ENCODE assay signal across 8 cellular contexts in the genomic region with DNA sequence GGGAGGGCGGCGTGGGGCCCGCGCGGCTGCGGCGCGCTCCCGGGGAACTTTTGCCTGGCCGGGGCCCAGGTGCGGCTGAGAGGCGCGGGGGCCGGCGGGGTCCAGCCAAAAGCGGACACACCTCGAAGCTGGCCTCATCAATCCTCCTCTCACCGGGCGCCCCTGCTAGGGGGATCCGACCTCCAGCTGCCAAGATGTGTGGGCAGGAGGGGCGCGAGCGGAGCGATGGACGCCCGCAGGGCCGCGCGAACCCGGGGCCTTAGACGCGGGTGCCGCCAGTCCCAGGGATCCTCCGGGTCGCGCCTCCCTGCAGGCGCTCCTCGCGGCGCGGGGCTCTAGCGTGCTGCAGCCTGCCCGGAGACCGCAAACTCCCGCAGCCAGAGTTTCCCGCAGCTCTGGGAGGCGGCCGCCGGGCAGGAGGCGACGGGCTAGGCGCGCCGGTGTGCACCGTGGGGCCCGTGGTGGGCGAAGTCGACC. TPM values are rescaled to one million over a fixed set of nuclear protein-coding genes. Genes with fewer than 3 reads are reported as not detected.
DNase-seq lines count a peak whose midpoint lies in the region; ATAC-seq and TF ChIP-seq lines count a peak whose summit lies in the region.

No MANE protein-coding gene starts in this region.

- peak overlapping the region; percentile 49 for H3K27ac Mint-ChIP-seq in CD4-positive, alpha-beta T cell
- H3K27ac Mint-ChIP-seq in nephron progenitor cell: no peak overlapping the region

- H3K27me3 Mint-ChIP-seq in CD4-positive, alpha-beta T cell: peaks cover 20% of the 10 kb centered on the region
- H3K27me3 Mint-ChIP-seq in nephron progenitor cell (ENCODE audit: low read depth, poor library complexity): peaks cover 68% of the 10 kb centered on the region

- H2AFZ ChIP-seq in mammary epithelial cell (ENCODE audit: low read depth, low read length): no peak overlapping the region

- POLR2A ChIA-PET in CD4-positive, alpha-beta T cell (lab: Charles Lee): interaction anchor here (0.8 to 4.5 kb wide), 7 partner anchors 10 to 94 kb away, joined by 3 to 42 read pairs (median 4); no protein-coding TSS in a partner anchor

- dilution Hi-C loops in mammary epithelial cell (cut with HindIII; ENCODE audit: low sequenced_read_pairs): loop anchor here (5.0 kb wide), 1 partner anchor 91 kb away; no protein-coding TSS in a partner anchor

- H3K36me3 Mint-ChIP-seq in CD4-positive, alpha-beta T cell (ENCODE audit: low read depth): no peaks in the 10 kb centered on the region
- H3K36me3 Mint-ChIP-seq in nephron progenitor cell (ENCODE audit: low read depth): no peaks in the 10 kb centered on the region

- DNase-seq in CD4-positive, alpha-beta T cell: peak in 1 of 10 experiments; percentile 11
- DNase-seq in mammary epithelial cell: no peak
- DNase-seq in nephron progenitor cell: peak; percentile 45
- no peak for DNase-seq in OCI-M1 (lab: John Stamatoyannopoulos, UW)
- no peak for DNase-seq in midbrain (lab: John Stamatoyannopoulos, UW)

- H3K79me2 ChIP-seq in mammary epithelial cell (ENCODE audit: insufficient read depth, low read length): no peaks in the 10 kb centered on the region

- H3K4me3 ChIP-seq in HUES64 (ENCODE audit: low read length) (peak overlapping the region; percentile 99), mammary epithelial cell (replicated peaks in 1 of 3; ENCODE audit: insufficient read depth in 1 of 3, low read depth in 2 of 3, low read length in 3 of 3) (peak overlapping the region in 2 of 3 experiments; percentile 50 to 66)

- CTCF ChIA-PET in CD4-positive, alpha-beta T cell (lab: Charles Lee): interaction anchor here (2.4 to 4.5 kb wide), 3 partner anchors 9 to 28 kb away, joined by 8 to 26 read pairs (median 14); no protein-coding TSS in a partner anchor
- CTCF ChIA-PET in mammary epithelial cell (lab: Charles Lee; ENCODE audit: low non-redundant PET): no interaction called here

- under 1% methylated on average over 58 of the region's 58 CpGs for WGBS in HUES64
- 2% methylated on average over 16 of the region's 58 CpGs for WGBS in mammary epithelial cell (ENCODE audit: low coverage, missing lambda C conversion rate)

- no peak for ATAC-seq in CD4-positive, alpha-beta T cell (ENCODE audit: poor library complexity)
- ATAC-seq in HG03378 (IDR thresholded peaks at IDR 0.05; ENCODE audit: unreplicated experiment) (no peak), HG02884 (IDR thresholded peaks at IDR 0.05; ENCODE audit: unreplicated experiment) (no peak)

- H3K36me3 ChIP-seq in HUES64 (ENCODE audit: insufficient read depth, low read length) (no peaks in the 10 kb centered on the region), mammary epithelial cell (ENCODE audit: insufficient read depth, low read length) (no peaks in the 10 kb centered on the region)

- intact Hi-C loops in CD4-positive, alpha-beta T cell (cut with DNase I, micrococcal nuclease): loop anchor here (5.0 to 10.0 kb wide), 2 partner anchors 266 to 269 kb away; a partner anchor contains a TSS
- intact Hi-C loops in mammary epithelial cell (cut with micrococcal nuclease): loop anchor here (2.0 kb wide), 1 partner anchor 79 kb away; no protein-coding TSS in a partner anchor

- no peak overlapping the region for H3K4me3 Mint-ChIP-seq in CD4-positive, alpha-beta T cell
- no peak overlapping the region for H3K4me3 Mint-ChIP-seq in nephron progenitor cell

- no TSS peak for BruUV-seq in mammary epithelial cell (replicated peaks; lab: Mats Ljungman, UMichigan)

- peaks cover 16% of the 10 kb centered on the region for H3K27me3 ChIP-seq in CD4-positive, alpha-beta T cell (ENCODE audit: control insufficient read depth, insufficient read depth, low read length)
- H3K27me3 ChIP-seq in HUES64 (ENCODE audit: insufficient read depth, low read length) (peaks cover 38% of the 10 kb centered on the region), mammary epithelial cell (ENCODE audit: insufficient read depth, low read length) (peaks cover 13% of the 10 kb centered on the region)

- peak overlapping the region; percentile 83 for H3K4me2 ChIP-seq in mammary epithelial cell (ENCODE audit: insufficient read depth, low read depth, low read length)

- H3K27ac ChIP-seq in CD4-positive, alpha-beta T cell (ENCODE audit: low read depth, low read length): no peak overlapping the region
- H3K27ac ChIP-seq in HUES64 (ENCODE audit: low read depth, low read length) (no peak overlapping the region), mammary epithelial cell (ENCODE audit: insufficient read depth, low read depth, low read length) (no peak overlapping the region)

- H4K20me1 ChIP-seq in mammary epithelial cell (ENCODE audit: insufficient read depth, low read length): no peaks in the 10 kb centered on the region

- peaks cover 46% of the 10 kb centered on the region for H3K4me1 Mint-ChIP-seq in CD4-positive, alpha-beta T cell (ENCODE audit: low read depth)
- H3K4me1 Mint-ChIP-seq in nephron progenitor cell: peaks cover 57% of the 10 kb centered on the region

- TF ChIP-seq CTCF in CD4-positive, alpha-beta T cell (IDR thresholded peaks at IDR 0.05): no peak
- TF ChIP-seq CTCF in mammary epithelial cell (conservative IDR thresholded peaks at IDR 0.05 in 1 of 2, IDR thresholded peaks at IDR 0.05 in 1 of 2; ENCODE audit: extremely low read depth in 1 of 2, insufficient read depth in 1 of 2, low read depth in 1 of 2, low read length in 2 of 2) (no peak), nephron progenitor cell (IDR thresholded peaks at IDR 0.05) (no peak)

- H3K9me3 Mint-ChIP-seq in CD4-positive, alpha-beta T cell: no peaks in the 10 kb centered on the region
- no peaks in the 10 kb centered on the region for H3K9me3 Mint-ChIP-seq in nephron progenitor cell

- in situ Hi-C loops in mammary epithelial cell (cut with MboI; ENCODE audit: low sequenced_read_pairs in 2 of 2): loop anchor here in 1 of 2 donors (10.0 kb wide), 1 partner anchor 89 kb away; no protein-coding TSS in a partner anchor

- H3K9ac ChIP-seq in HUES64 (ENCODE audit: low read depth, low read length) (no peak overlapping the region), mammary epithelial cell (ENCODE audit: insufficient read depth, low read length) (no peak overlapping the region)

- no peaks in the 10 kb centered on the region for H3K9me3 ChIP-seq in CD4-positive, alpha-beta T cell (ENCODE audit: control insufficient read depth, low read length)
- H3K9me3 ChIP-seq in HUES64 (ENCODE audit: insufficient read depth, low read depth, low read length) (no peaks in the 10 kb centered on the region), mammary epithelial cell (replicated peaks; ENCODE audit: insufficient read depth, low read length) (no peaks in the 10 kb centered on the region)

- peaks cover 33% of the 10 kb centered on the region for H3K4me1 ChIP-seq in HUES64 (ENCODE audit: insufficient read depth, low read length)
- peaks cover 18% of the 10 kb centered on the region for H3K4me1 ChIP-seq in mammary epithelial cell (ENCODE audit: insufficient read depth, low read length)

RNA-seq across cellular contexts. Expression of a gene that starts 0.8 kb away (rescaled TPM):
- 10 to 100 TPM; 24.3 to 27.4 TPM for total RNA-seq in CD4-positive, alpha-beta T cell
- polyA plus RNA-seq in HUES64 (2013, experiment 1 of 2): 14.6 TPM
- polyA plus RNA-seq in HUES64 (2013, experiment 2 of 2): 15.3 TPM
- 1 to 10 TPM in 1 of 2 donors, under 1 TPM in 1; 0.33 to 1.2 TPM for total RNA-seq in mammary epithelial cell
- 1.1 TPM for polyA plus RNA-seq in mammary epithelial cell
- 26.3 TPM for polyA minus RNA-seq in mammary epithelial cell

Comparison
In these comparisons a context has a peak if more than half of its experiments do, and no peak if none do; other contexts are left out.
1. RNA of a gene that starts 0.8 kb away (total RNA-seq): 24.3 to 27.4 TPM in CD4-positive, alpha-beta T cell; 0.33 to 1.2 TPM in mammary epithelial cell; every median in the first group is over 10 times any median in the second.